25 cellular contexts compared by ENCODE assay signal in the genomic region with DNA sequence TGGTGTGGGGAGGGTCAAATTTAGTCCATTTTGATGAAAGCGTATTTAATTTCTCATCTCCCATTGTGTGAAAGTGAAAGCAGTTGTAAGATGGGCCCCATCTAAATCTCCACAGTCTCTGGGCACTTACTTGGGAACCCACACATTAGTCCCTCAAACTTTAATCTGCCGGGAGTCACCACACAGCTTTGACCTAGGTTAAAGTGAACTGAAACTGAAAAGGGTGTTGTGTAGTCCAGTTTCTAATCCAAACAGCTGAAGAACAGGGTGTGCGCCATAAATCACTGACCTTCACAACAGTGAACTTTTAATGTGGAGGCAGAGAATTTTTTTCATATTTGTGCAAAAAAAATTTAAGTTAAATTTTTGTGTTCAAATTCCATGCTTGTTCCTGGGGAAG. TPM values are rescaled to one million over a fixed set of nuclear protein-coding genes. Genes with fewer than 3 reads are reported as not detected.
DNase-seq lines count a peak whose midpoint lies in the region; ATAC-seq, FAIRE-seq and TF ChIP-seq lines count a peak whose summit lies in the region.
"Had no signal": no experiment of that assay in that cellular context is flagged by ENCODE, and none has a peak within 500 bp of the region (broad histone marks: within the 10 kb centered on the region; RNA-seq: fewer than 3 reads in every experiment).

No MANE protein-coding gene starts in this region.

- ATAC-seq in GM18909 (IDR thresholded peaks at IDR 0.05; ENCODE audit: poor library complexity, unreplicated experiment) (peak; percentile 36), HepG2 (no peak), thoracic aorta (ENCODE audit: insufficient number of reproducible peaks, low FRiP score, low read depth) (no peak)

- FAIRE-seq in HepG2 (lab: Jason Lieb, UNC) (no peak), H54 (lab: Jason Lieb, UNC) (no peak)
- FAIRE-seq: G401.6 had no signal

- H3K9me3 ChIP-seq in HepG2 (ENCODE audit: low read length) (no peaks in the 10 kb centered on the region), thoracic aorta (no peaks in the 10 kb centered on the region)
- H3K9me3 ChIP-seq: gastrocnemius medialis, SJCRH30 had no signal

- TF ChIP-seq CTCF in VCaP (conservative IDR thresholded peaks at IDR 0.05) (no peak), HepG2 (CRISPR knock-in tag; IDR thresholded peaks at IDR 0.05) (no peak), thoracic aorta (IDR thresholded peaks at IDR 0.05) (no peak)

- no peak for TF ChIP-seq EP300 in HepG2 (IDR thresholded peaks at IDR 0.05; ENCODE audit: low read depth in 2 of 2, low read length in 2 of 2)
- TF ChIP-seq EP300 in HepG2 (CRISPR knock-in tag; IDR thresholded peaks at IDR 0.05; ENCODE audit: borderline replicate concordance): no peak

- BruUV-seq in HepG2 (replicated peaks; lab: Mats Ljungman, UMichigan): no TSS peak

- 26% methylated on average over 3 of the region's 3 CpGs for WGBS in HepG2 (ENCODE audit: low lambda C conversion rate)

- 0 out of 2 replicates have a peak overlapping the region, but pooled peaks have one; percentile 23 for H3K4me2 ChIP-seq in HepG2 (ENCODE audit: low read depth, low read length)
- H3K4me2 ChIP-seq: PC-9 had no signal

- TF ChIP-seq POLR2A in HepG2 (IDR thresholded peaks at IDR 0.05; ENCODE audit: insufficient read depth in 1 of 2, low read depth in 2 of 2, low read length in 2 of 2): no peak
- TF ChIP-seq POLR2A in H54 (IDR thresholded peaks at IDR 0.05; ENCODE audit: low read depth, low read length): no peak

- H3K9ac ChIP-seq in HepG2 (ENCODE audit: insufficient read depth, low read depth, low read length): no peak overlapping the region

- no peaks in the 10 kb centered on the region for H3K36me3 ChIP-seq in HepG2 (replicated peaks in 1 of 2; ENCODE audit: control insufficient read depth in 1 of 2, insufficient read depth in 2 of 2, low read length in 2 of 2)
- no peaks in the 10 kb centered on the region for H3K36me3 ChIP-seq in thoracic aorta
- H3K36me3 ChIP-seq: gastrocnemius medialis, SJCRH30 had no signal

- no peak overlapping the region for H2AFZ ChIP-seq in HepG2 (ENCODE audit: low read length)
- H2AFZ ChIP-seq: PC-9 had no signal

- no peak for DNase-seq in HepG2 (ENCODE audit: low spot score)
- DNase-seq in thoracic aorta (ENCODE audit: low spot score): no peak
- DNase-seq in NCI-H2171 (lab: John Stamatoyannopoulos, UW): no peak
- no peak for DNase-seq in H54 (ENCODE audit: insufficient read length, low spot score)
- DNase-seq in activated effector memory CD4-positive, alpha-beta T cell treated with anti-CD3 and anti-CD28 coated beads, Interleukin-2, amount 50 U/mL, for 16 hours: no peak
- DNase-seq in middle frontal gyrus (ENCODE audit: extremely low spot score, low spot score): no peak
- DNase-seq: activated CD4-positive, alpha-beta T cell treated with anti-CD3 and anti-CD28 coated beads for 36 hours; activated T-cell treated with anti-CD3 and anti-CD28 coated beads, Interleukin-2, amount 50 U/mL, for 72 hours; DMS 273 treated with DMSO at 0.1 percent for 48 hours; effector CD4-positive, alpha-beta T cell; gastrocnemius medialis; Karpas-422; NCI-H1105; NCI-H2029; NCI-H345; NCI-H82; stimulated activated naive CD8-positive, alpha-beta T cell treated with anti-CD3 and anti-CD28 coated beads, Interleukin-15, amount 100 ng/mL, for 72 hours; T-helper 1 cell had no signal

- CTCF ChIA-PET in HepG2 (lab: Yijun Ruan, JAX; ENCODE audit: low intra/inter-chr PET ratio, low total read pairs): no interaction called here

- H3K4me1 ChIP-seq in HepG2 (ENCODE audit: insufficient read depth, low read length) (no peaks in the 10 kb centered on the region), thoracic aorta (ENCODE audit: control insufficient read depth in 1 of 2, low read depth in 2 of 2) (peaks cover 17 to 39% of the 10 kb centered on the region in 2 donors)

- no peaks in the 10 kb centered on the region for H4K20me1 ChIP-seq in HepG2 (ENCODE audit: insufficient read depth, low read length)

- no peaks in the 10 kb centered on the region for H3K79me2 ChIP-seq in HepG2 (ENCODE audit: insufficient read depth, low read length)

- intact Hi-C loops in HepG2 (cut with micrococcal nuclease; ENCODE audit: unreplicated experiment): no loop called here

- H3K27me3 ChIP-seq in HepG2 (ENCODE audit: control insufficient read depth in 1 of 2, insufficient read depth in 2 of 2, low read length in 2 of 2): no peaks in the 10 kb centered on the region; a peak in 1 of 5 replicates
- H3K27me3 ChIP-seq in thoracic aorta (replicated peaks; ENCODE audit: insufficient read depth): no peaks in the 10 kb centered on the region
- H3K27me3 ChIP-seq: gastrocnemius medialis, SJCRH30 had no signal

- in situ Hi-C loops in HepG2 (cut with HindIII; ENCODE audit: extremely low pct_ligation_motif_present, low pct_unique_long_range_greater_than_20kb): loop anchor here (10.0 kb wide), 1 partner anchor 581 kb away; no protein-coding TSS in a partner anchor

- POLR2A ChIA-PET in HepG2 (lab: Yijun Ruan, JAX): no interaction called here

- no peak for TF ChIP-seq RAD21 in HepG2 (CRISPR knock-in tag; IDR thresholded peaks at IDR 0.05)

- peak overlapping the region; percentile 56 for H3K27ac ChIP-seq in VCaP
- no peak overlapping the region for H3K27ac ChIP-seq in HepG2 (ENCODE audit: extremely low read length, insufficient read depth, low read length)
- H3K27ac ChIP-seq in thoracic aorta: peak overlapping the region; percentile 75 to 90
- H3K27ac ChIP-seq: gastrocnemius medialis, PC-9, SJCRH30 had no signal

- H3K4me3 ChIP-seq in HepG2 (replicated peaks in 1 of 3; ENCODE audit: insufficient read depth in 1 of 3, low read depth in 2 of 3, low read length in 3 of 3): no peak overlapping the region
- H3K4me3 ChIP-seq in thoracic aorta: no peak overlapping the region
- H3K4me3 ChIP-seq: gastrocnemius medialis, PC-9, SJCRH30 had no signal

TF ChIP-seq in HepG2, 621 proteins besides CTCF, POLR2A, EP300 and RAD21 (continues in another document):
- TF ChIP-seq TRIM22 (IDR thresholded peaks at IDR 0.05): no peak

RNA-seq across cellular contexts. Expression of gene PTPRO, which starts 48.4 kb away (rescaled TPM):
- total RNA-seq in HepG2 (2016; rRNA removed; fragmentation: Illumina TruSeq; extraction: Trizol) (not detected in 2 replicates), thoracic aorta (10 to 100 TPM; 11.9 to 19.5 TPM)
- total RNA-seq in HepG2 (2016; cell fraction: cytosol; rRNA removed; fragmentation: Illumina TruSeq; extraction: Trizol; ENCODE audit: low read depth): not detected in 2 replicates
- 0.11 TPM in 1 of 2 replicates, not detected in the other for total RNA-seq in HepG2 (2016; cell fraction: insoluble cytoplasmic fraction; rRNA removed; fragmentation: Illumina TruSeq; extraction: Trizol)
- not detected in 2 replicates for total RNA-seq in HepG2 (2016; cell fraction: membrane; rRNA removed; fragmentation: Illumina TruSeq; extraction: Trizol)
- total RNA-seq in HepG2 (2016; cell fraction: nucleus; rRNA removed; fragmentation: Illumina TruSeq; extraction: Trizol): not detected in 2 replicates
- 0.04 TPM in 1 of 2 replicates, not detected in the other for polyA plus RNA-seq in HepG2 (2011; rRNA removed)
- polyA plus RNA-seq in HepG2 (2011; cell fraction: cytosol; rRNA removed): 0.03 TPM in 1 of 2 replicates, not detected in the other
- polyA plus RNA-seq in HepG2 (2011; cell fraction: nucleus; rRNA removed): 0.03 and 0.09 TPM in 2 replicates
- 0.03 and 0.08 TPM in 2 replicates for polyA plus RNA-seq in HepG2 (2012)
- not detected in 2 replicates for polyA plus RNA-seq in HepG2 (2016; cell fraction: cytosol; fragmentation: Illumina TruSeq; extraction: Trizol; ENCODE audit: low read depth)
- not detected in 2 replicates for polyA plus RNA-seq in HepG2 (2016; cell fraction: insoluble cytoplasmic fraction; fragmentation: Illumina TruSeq; extraction: Trizol; ENCODE audit: low read depth)
- polyA plus RNA-seq in HepG2 (2016; cell fraction: membrane; fragmentation: Illumina TruSeq; extraction: Trizol; ENCODE audit: low read depth): not detected in 2 replicates
- 0.39 TPM in 1 of 2 replicates, not detected in the other for polyA plus RNA-seq in HepG2 (2016; cell fraction: nucleus; fragmentation: Illumina TruSeq; extraction: Trizol; ENCODE audit: insufficient read depth, low read depth)
- polyA minus RNA-seq in HepG2 (2011; rRNA and poly(A)+ RNA removed; ENCODE audit: low replicate concordance): not detected in 2 replicates
- not detected in 2 replicates for polyA minus RNA-seq in HepG2 (2011; cell fraction: cytosol; rRNA and poly(A)+ RNA removed)
- polyA minus RNA-seq in HepG2 (2011; cell fraction: nucleus; rRNA and poly(A)+ RNA removed): not detected in 2 replicates
- total RNA-seq: activated CD8-positive, alpha-beta memory T cell treated with anti-CD3 and anti-CD28 coated beads for 36 hours; HT1080; PC-9 had no signal

RNA-seq across cellular contexts. Expression of gene RERG, which starts 52.7 kb away (rescaled TPM):
- not detected in 2 replicates for total RNA-seq in HepG2 (2016; rRNA removed; fragmentation: Illumina TruSeq; extraction: Trizol)
- total RNA-seq in HepG2 (2016; cell fraction: cytosol; rRNA removed; fragmentation: Illumina TruSeq; extraction: Trizol; ENCODE audit: low read depth): not detected in 2 replicates
- not detected in 2 replicates for total RNA-seq in HepG2 (2016; cell fraction: insoluble cytoplasmic fraction; rRNA removed; fragmentation: Illumina TruSeq; extraction: Trizol)
- not detected in 2 replicates for total RNA-seq in HepG2 (2016; cell fraction: membrane; rRNA removed; fragmentation: Illumina TruSeq; extraction: Trizol)
- total RNA-seq in HepG2 (2016; cell fraction: nucleus; rRNA removed; fragmentation: Illumina TruSeq; extraction: Trizol): not detected in 2 replicates
- polyA plus RNA-seq in HepG2 (2011; rRNA removed): not detected in 2 replicates
- not detected in 2 replicates for polyA plus RNA-seq in HepG2 (2011; cell fraction: cytosol; rRNA removed)
- not detected in 2 replicates for polyA plus RNA-seq in HepG2 (2011; cell fraction: nucleus; rRNA removed)
- polyA plus RNA-seq in HepG2 (2012): not detected in 2 replicates
- polyA plus RNA-seq in HepG2 (2016; cell fraction: cytosol; fragmentation: Illumina TruSeq; extraction: Trizol; ENCODE audit: low read depth): not detected in 2 replicates
- polyA plus RNA-seq in HepG2 (2016; cell fraction: insoluble cytoplasmic fraction; fragmentation: Illumina TruSeq; extraction: Trizol; ENCODE audit: low read depth): not detected in 2 replicates
- not detected in 2 replicates for polyA plus RNA-seq in HepG2 (2016; cell fraction: membrane; fragmentation: Illumina TruSeq; extraction: Trizol; ENCODE audit: low read depth)
- not detected in 2 replicates for polyA plus RNA-seq in HepG2 (2016; cell fraction: nucleus; fragmentation: Illumina TruSeq; extraction: Trizol; ENCODE audit: insufficient read depth, low read depth)
- polyA minus RNA-seq in HepG2 (2011; rRNA and poly(A)+ RNA removed; ENCODE audit: low replicate concordance): not detected in 2 replicates
- not detected in 2 replicates for polyA minus RNA-seq in HepG2 (2011; cell fraction: cytosol; rRNA and poly(A)+ RNA removed)
- not detected in 2 replicates for polyA minus RNA-seq in HepG2 (2011; cell fraction: nucleus; rRNA and poly(A)+ RNA removed)
- 100 to 1,000 TPM in 1 of 2 donors, 10 to 100 TPM in 1; 92.3 to 120 TPM for total RNA-seq in thoracic aorta
- total RNA-seq: activated CD4-positive, alpha-beta T cell treated with anti-CD3 and anti-CD28 coated beads for 36 hours; activated CD8-positive, alpha-beta memory T cell treated with anti-CD3 and anti-CD28 coated beads for 36 hours; activated T-cell treated with anti-CD3 and anti-CD28 coated beads, Interleukin-2, amount 50 U/mL, for 72 hours; HT1080; SJCRH30 had no signal

Comparison
In these comparisons a context has a peak if more than half of its experiments do, and no peak if none do; other contexts are left out.
1. RNA of gene PTPRO, which starts 48.4 kb away (total RNA-seq): 11.9 to 19.5 TPM in thoracic aorta; 0.11 TPM in HepG2; every median in the first group is over 10 times any median in the second.
2. RNA of gene RERG, which starts 52.7 kb away (total RNA-seq): 92.3 to 120 TPM in thoracic aorta; not detected in HepG2; every median in the first group is over 10 times any median in the second.